ENCODE assay signal across 15 cellular contexts in genomic region chr15:70882361-70882760, GRCh38. TPM values are rescaled to one million over a fixed set of nuclear protein-coding genes. Genes with fewer than 3 reads are reported as not detected.
"Had no signal": no experiment of that assay in that cellular context is flagged by ENCODE, and none has a peak within 500 bp of the region (broad histone marks: within the 10 kb centered on the region; RNA-seq: fewer than 3 reads in every experiment).

No MANE protein-coding gene starts in this region.

- H3K27ac Mint-ChIP-seq: natural killer cell; progenitor cell of endocrine pancreas; stimulated activated naive CD8-positive, alpha-beta T cell treated with anti-CD3 and anti-CD28 coated beads, Interleukin-15, Interleukin-2, amounts not matched to agents 100 ng/mL and 50 ng/mL, for 24 hours had no signal

- H3K27me3 Mint-ChIP-seq: progenitor cell of endocrine pancreas had no signal

- H3K4me1 Mint-ChIP-seq: natural killer cell had no signal

- H3K4me3 Mint-ChIP-seq: natural killer cell; stimulated activated naive CD8-positive, alpha-beta T cell treated with anti-CD3 and anti-CD28 coated beads, Interleukin-15, Interleukin-2, amounts not matched to agents 100 ng/mL and 50 ng/mL, for 24 hours had no signal

- DNase-seq: activated CD4-positive, alpha-beta T cell treated with anti-CD3 and anti-CD28 coated beads, Interleukin-2, amount 50 U/mL, for 48 hours; activated CD8-positive, alpha-beta memory T cell treated with anti-CD3 and anti-CD28 coated beads, Interleukin-2, amount 50 U/mL, for 48 hours; activated naive CD4-positive, alpha-beta T cell; colonic mucosa; esophagus squamous epithelium; foreskin keratinocyte; natural killer cell; occipital lobe; right lobe of liver; spleen; stimulated activated CD4-positive, alpha-beta T cell treated with anti-CD3 and anti-CD28 coated beads, Interleukin-2, amount 100 ng/mL, for 24 hours; testis had no signal

- H3K9me3 Mint-ChIP-seq: natural killer cell; stimulated activated naive CD8-positive, alpha-beta T cell treated with anti-CD3 and anti-CD28 coated beads, Interleukin-15, Interleukin-2, amounts not matched to agents 100 ng/mL and 50 ng/mL, for 24 hours had no signal

- H3K36me3 Mint-ChIP-seq: natural killer cell had no signal

RNA-seq across cellular contexts. Expression of gene THAP10, which starts 9.9 kb away (rescaled TPM):
- total RNA-seq: natural killer cell had no signal

RNA-seq across cellular contexts. Expression of gene LRRC49, which starts 10.3 kb away (rescaled TPM):
- total RNA-seq: T-helper 2 cell treated with Interferon-gamma antibody and Interleukin-4, amounts not matched to agents 100 ng/mL and 5 ng/mL, for 36 hours had no signal

RNA-seq across cellular contexts. Expression of gene LARP6, which starts 28.4 kb away (rescaled TPM):
- total RNA-seq: natural killer cell; T-helper 2 cell treated with Interferon-gamma antibody and Interleukin-4, amounts not matched to agents 100 ng/mL and 5 ng/mL, for 36 hours had no signal
